Comparison of ENCODE assay signal across 8 cellular contexts in genomic region chr4:75895744-75896314, GRCh38. TPM values are rescaled to one million over a fixed set of nuclear protein-coding genes. Genes with fewer than 3 reads are reported as not detected.
DNase-seq lines count a peak whose midpoint lies in the region; ATAC-seq and TF ChIP-seq lines count a peak whose summit lies in the region.

No MANE protein-coding gene starts in this region.

- H3K4me1 ChIP-seq in sigmoid colon = no peaks in the 10 kb centered on the region
- no peaks in the 10 kb centered on the region for H3K4me1 ChIP-seq in ovary (ENCODE audit: insufficient read depth)

- H3K27me3 ChIP-seq in sigmoid colon = no peaks in the 10 kb centered on the region
- no peaks in the 10 kb centered on the region for H3K27me3 ChIP-seq in ovary

- no peak for TF ChIP-seq POLR2A in sigmoid colon (IDR thresholded peaks at IDR 0.05)
- no peak for TF ChIP-seq POLR2A in ovary (IDR thresholded peaks at IDR 0.05)

- H3K4me3 ChIP-seq in sigmoid colon (no peak overlapping the region), ovary (no peak overlapping the region)

- TF ChIP-seq CTCF in sigmoid colon (IDR thresholded peaks at IDR 0.05) (peak in 3 of 4 experiments; percentile 18 to 55 (median 20)), ovary (IDR thresholded peaks at IDR 0.05) (no peak)

- ATAC-seq in HG03460 (IDR thresholded peaks at IDR 0.05; ENCODE audit: unreplicated experiment) (peak; percentile 57), HG03095 (IDR thresholded peaks at IDR 0.05; ENCODE audit: unreplicated experiment) (no peak)

- H3K9me3 ChIP-seq in sigmoid colon (no peaks in the 10 kb centered on the region), ovary (no peaks in the 10 kb centered on the region)

- DNase-seq in NOMO-1 (lab: John Stamatoyannopoulos, UW; ENCODE audit: unreplicated experiment in 2 of 2) (peak; percentile 3 to 37), NOMO-1 treated with dmso at 0.1 percent for 144 hours (lab: John Stamatoyannopoulos, UW; ENCODE audit: unreplicated experiment) (no peak), SK-N-DZ (ENCODE audit: low spot score) (peak; percentile 29), fibroblast of the conjunctiva (ENCODE audit: low read depth) (peak; percentile 10), sigmoid colon (no peak), ovary (no peak)

- WGBS in sigmoid colon, 2 donors = 26 to 52% methylated on average over 4 of the region's 4 CpGs
- WGBS in ovary, 3 donors = 50 to 52% (median 51%) methylated on average over 4 of the region's 4 CpGs

- intact Hi-C loops in sigmoid colon (cut with DNase I) (no loop called here), ovary (cut with DNase I) (no loop called here)

- no peak for TF ChIP-seq EP300 in sigmoid colon (IDR thresholded peaks at IDR 0.05)
- TF ChIP-seq EP300 in ovary (IDR thresholded peaks at IDR 0.05) = no peak

- no peaks in the 10 kb centered on the region for H3K36me3 ChIP-seq in sigmoid colon
- no peaks in the 10 kb centered on the region for H3K36me3 ChIP-seq in ovary

- H3K27ac ChIP-seq in sigmoid colon (no peak overlapping the region), ovary (no peak overlapping the region)

RNA-seq across cellular contexts. Expression of gene PPEF2, which starts 6.4 kb away (rescaled TPM):
- not detected in 2 replicates for polyA plus RNA-seq in SK-N-DZ (2014; cell fraction: cytosol; rRNA removed)
- not detected in 2 replicates for polyA plus RNA-seq in SK-N-DZ (2014; cell fraction: nucleus; rRNA removed)
- total RNA-seq in sigmoid colon (under 1 TPM in 2 of 4 donors, not detected in 2; 0.28 to 0.33 TPM), ovary (not detected)
- polyA plus RNA-seq in sigmoid colon (under 1 TPM in 1 of 3 donors, not detected in 2; 0.03 TPM), ovary (not detected)

RNA-seq across cellular contexts. Expression of gene NAAA, which starts 45.0 kb away (rescaled TPM):
- 28.8 and 42.1 TPM in 2 replicates for polyA plus RNA-seq in SK-N-DZ (2014; cell fraction: cytosol; rRNA removed)
- polyA plus RNA-seq in SK-N-DZ (2014; cell fraction: nucleus; rRNA removed) = 12.2 and 42.3 TPM in 2 replicates
- total RNA-seq in sigmoid colon = 10 to 100 TPM; 23.3 to 60.6 (median 34.1) TPM
- 10 to 100 TPM; 43.7 to 53.1 (median 45.6) TPM for polyA plus RNA-seq in sigmoid colon
- 10 to 100 TPM in 5 of 7 donors, 1 to 10 TPM in 2; 6.2 to 46.7 (median 14.1) TPM for total RNA-seq in ovary
- 10 to 100 TPM in 1 of 2 donors, 1 to 10 TPM in 1; 6.3 to 22.9 TPM for polyA plus RNA-seq in ovary

Comparison
In these comparisons a context has a peak if more than half of its experiments do, and no peak if none do; other contexts are left out.
1. DNase-seq: peak in NOMO-1 (2 of 2), SK-N-DZ (single experiment) and fibroblast of the conjunctiva (single experiment); none in NOMO-1 treated with dmso at 0.1 percent for 144 hours (single experiment), sigmoid colon (single experiment) and ovary (0 of 5).
2. CTCF ChIP-seq: peak in sigmoid colon (3 of 4); none in ovary (0 of 3).